ENCODE assay signal across 8 cellular contexts in the genomic region with DNA sequence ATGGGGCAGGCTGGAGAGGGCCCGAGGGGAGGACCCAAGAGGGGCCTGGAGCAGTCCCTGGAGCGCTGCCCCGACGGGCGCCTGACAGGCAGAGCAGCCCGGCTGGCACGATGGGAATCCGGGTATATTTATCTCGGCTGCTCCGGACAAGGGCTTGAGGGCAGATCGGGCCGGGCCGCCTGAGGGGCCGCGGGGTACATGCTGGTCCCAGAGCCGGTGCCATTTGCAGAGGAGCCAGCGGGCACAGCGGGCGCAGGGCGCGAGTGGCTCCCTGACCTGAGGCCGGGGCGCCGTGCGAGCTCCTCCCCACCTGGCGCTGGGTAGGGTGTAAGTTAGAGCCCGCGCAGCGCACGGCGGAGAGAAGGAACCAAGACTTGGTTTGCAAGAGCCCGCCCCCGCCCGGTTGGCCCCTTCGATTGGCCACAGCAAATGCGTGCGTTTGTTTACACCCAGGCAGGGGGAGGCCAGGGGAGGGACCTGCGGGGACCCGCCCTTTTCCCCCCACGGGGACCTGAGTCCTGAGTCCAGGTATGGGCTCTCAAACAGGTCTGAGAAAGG. TPM values are rescaled to one million over a fixed set of nuclear protein-coding genes. Genes with fewer than 3 reads are reported as not detected.
DNase-seq lines count a peak whose midpoint lies in the region; ATAC-seq and TF ChIP-seq lines count a peak whose summit lies in the region.

No MANE protein-coding gene starts in this region.

- no peak overlapping the region for H3K27ac ChIP-seq in cardiac muscle cell

- H3K27me3 ChIP-seq in cardiac muscle cell, result peaks cover 8% of the 10 kb centered on the region

- DNase-seq in KBM-7 (peak; percentile 54), cardiac muscle cell (ENCODE audit: low read depth in 1 of 2, low spot score in 1 of 2) (peak in 1 of 2 donors; percentile 65), retinal pigment epithelial cell (ENCODE audit: low read depth) (no peak), HCEC 1CT (no peak), NCI-H1436 (lab: John Stamatoyannopoulos, UW) (no peak), DMS153 (lab: John Stamatoyannopoulos, UW) (no peak)
- peak; percentile 40 to 51 for DNase-seq in activated CD4-positive, alpha-beta T cell treated with anti-CD3 and anti-CD28 coated beads, Interleukin-2, amount 50 U/mL, for 48 hours

- no peaks in the 10 kb centered on the region for H3K36me3 ChIP-seq in cardiac muscle cell

- no peaks in the 10 kb centered on the region for H3K9me3 ChIP-seq in cardiac muscle cell (ENCODE audit: low read depth)

- no peak for ATAC-seq in GM21619 (IDR thresholded peaks at IDR 0.05; ENCODE audit: unreplicated experiment)

- in situ Hi-C loops in KBM-7 (cut with MboI; ENCODE audit: low pct_unique_long_range_greater_than_20kb, low sequenced_read_pairs), result no loop called here

- TF ChIP-seq CTCF in cardiac muscle cell (IDR thresholded peaks at IDR 0.05; ENCODE audit: low read depth, low read length), result no peak
- no peak for TF ChIP-seq CTCF in retinal pigment epithelial cell (conservative IDR thresholded peaks at IDR 0.05; ENCODE audit: low read depth, low read length)

- H3K4me1 ChIP-seq in cardiac muscle cell (ENCODE audit: low read depth), result peaks cover 16% of the 10 kb centered on the region

- peak overlapping the region; percentile 56 for H3K4me3 ChIP-seq in cardiac muscle cell
- H3K4me3 ChIP-seq in retinal pigment epithelial cell (ENCODE audit: low read length), result peak overlapping the region; percentile 53

RNA-seq across cellular contexts. Expression of gene SLC38A3, which starts 0.7 kb away (rescaled TPM):
- 9.5 and 14.7 TPM in 2 replicates for total RNA-seq in cardiac muscle cell
- polyA plus RNA-seq in cardiac muscle cell, result 13.4 and 18.5 TPM in 2 replicates

RNA-seq across cellular contexts. Expression of gene GNAT1, which starts 14.4 kb away (rescaled TPM):
- total RNA-seq in cardiac muscle cell, result not detected in 2 replicates
- polyA plus RNA-seq in cardiac muscle cell, result not detected in 2 replicates

RNA-seq across cellular contexts. Expression of gene GNAI2, which starts 30.2 kb away (rescaled TPM):
- total RNA-seq in cardiac muscle cell, result 160 and 179 TPM in 2 replicates
- 255 and 285 TPM in 2 replicates for polyA plus RNA-seq in cardiac muscle cell

RNA-seq across cellular contexts. Expression of gene SEMA3F, which starts 50.7 kb away (rescaled TPM):
- total RNA-seq in cardiac muscle cell, result 21.0 and 27.6 TPM in 2 replicates
- 20.0 and 21.8 TPM in 2 replicates for polyA plus RNA-seq in cardiac muscle cell

Comparison
In these comparisons a context has a peak if more than half of its experiments do, and no peak if none do; other contexts are left out.
1. DNase-seq: peak in KBM-7 (single experiment) and activated CD4-positive, alpha-beta T cell treated with anti-CD3 and anti-CD28 coated beads, Interleukin-2, amount 50 U/mL, for 48 hours (2 of 2); none in retinal pigment epithelial cell (single experiment), HCEC 1CT (single experiment), NCI-H1436 (single experiment) and DMS153 (single experiment).